32 cellular contexts compared by ENCODE assay signal in the genomic region with DNA sequence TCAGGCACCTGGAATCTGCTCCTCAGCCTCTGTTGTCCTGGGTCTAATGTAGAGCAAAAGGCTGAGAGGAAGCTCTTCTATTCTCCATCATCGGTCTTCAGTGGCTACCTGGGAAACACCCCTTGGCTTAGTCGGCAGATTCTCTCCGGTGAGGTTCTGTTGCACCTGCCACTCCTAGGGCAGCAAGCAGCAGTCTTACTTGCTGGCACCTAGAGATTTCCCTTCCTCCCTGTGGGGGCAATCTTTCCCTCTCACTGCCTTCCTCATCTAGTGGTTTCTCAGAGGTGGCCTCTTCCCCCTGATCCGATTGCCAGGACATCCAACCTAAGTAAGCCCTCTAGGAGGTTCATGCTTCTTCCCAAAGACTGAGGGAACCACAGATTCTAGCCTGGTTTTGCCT.
A peak's percentile ranks its signal among the peaks of the same experiment; 100 is the strongest.
DNase-seq lines count a peak whose midpoint lies in the region; ATAC-seq, FAIRE-seq and TF ChIP-seq lines count a peak whose summit lies in the region.
"Had no signal": no experiment of that assay in that cellular context is flagged by ENCODE, and none has a peak within 500 bp of the region (broad histone marks: within the 10 kb centered on the region; RNA-seq: fewer than 3 reads in every experiment).

No MANE protein-coding gene starts in this region.

- no peak overlapping the region for H3K4me3 Mint-ChIP-seq in GM23338
- no peak overlapping the region for H3K4me3 Mint-ChIP-seq in natural killer cell
- no peak overlapping the region for H3K4me3 Mint-ChIP-seq in stimulated activated naive B cell treated with anti-CD40 and anti-IgM and Interleukin-4, amounts not matched to agents 10 μg/mL and 1 μg/mL and 100 μg/mL, for 72 hours
- H3K4me3 Mint-ChIP-seq: activated CD8-positive, alpha-beta memory T cell treated with anti-CD3 and anti-CD28 coated beads, Interleukin-2, amount 10 ng/mL, durations not matched to agents 7 days and 5 days; activated T-cell treated with anti-CD3 and anti-CD28 coated beads, Interleukin-2, amount 50 U/mL, for 4 hours; dendritic cell treated with granulocyte-macrophage colony-stimulating factor and Interleukin-4, amounts not matched to agents 40 ng/mL and 50 ng/mL, for 4 days; nephron; T-helper 17 cell had no signal

- intact Hi-C loops in transverse colon (cut with DNase I; ENCODE audit: low total_unique reads) = no loop called here
- intact Hi-C loops in natural killer cell (cut with micrococcal nuclease) = no loop called here
- intact Hi-C loops in breast epithelium (cut with DNase I; ENCODE audit: low total_unique reads) = no loop called here

- 72 to 83% methylated on average over 2 to 4 of the region's 4 CpGs for WGBS in transverse colon (ENCODE audit: low coverage in 1 of 2), 2 donors

- H3K9me2 ChIP-seq in GM23338 (ENCODE audit: insufficient read depth) = peaks cover under 1% of the 10 kb centered on the region; the same call in 1 of the 2 replicates
- H3K9me2 ChIP-seq: SK-N-SH had no signal

- H3K36me3 Mint-ChIP-seq in GM23338 (ENCODE audit: low read depth) (no peaks in the 10 kb centered on the region), natural killer cell (no peaks in the 10 kb centered on the region)
- no peaks in the 10 kb centered on the region for H3K36me3 Mint-ChIP-seq in stimulated activated naive B cell treated with anti-CD40 and anti-IgM and Interleukin-4, amounts not matched to agents 10 μg/mL and 1 μg/mL and 100 μg/mL, for 72 hours
- H3K36me3 Mint-ChIP-seq: activated CD8-positive, alpha-beta memory T cell treated with anti-CD3 and anti-CD28 coated beads, Interleukin-2, amount 10 ng/mL, durations not matched to agents 7 days and 5 days had no signal

- H3K27me3 ChIP-seq in GM23338 (ENCODE audit: insufficient read depth) (no peaks in the 10 kb centered on the region), bronchial epithelial cell (ENCODE audit: control insufficient read depth, insufficient read depth, low read length) (no peaks in the 10 kb centered on the region), transverse colon (no peaks in the 10 kb centered on the region), breast epithelium (no peaks in the 10 kb centered on the region)
- H3K27me3 ChIP-seq: heart right ventricle, sigmoid colon, tibial artery had no signal

- no peaks in the 10 kb centered on the region for H3K36me3 ChIP-seq in GM23338 (ENCODE audit: insufficient read depth)
- no peaks in the 10 kb centered on the region for H3K36me3 ChIP-seq in bronchial epithelial cell (ENCODE audit: control insufficient read depth, insufficient read depth, low read length)
- H3K36me3 ChIP-seq in transverse colon = no peaks in the 10 kb centered on the region
- H3K36me3 ChIP-seq in breast epithelium = no peaks in the 10 kb centered on the region
- H3K36me3 ChIP-seq: heart right ventricle, lower lobe of right lung, sigmoid colon, tibial artery had no signal

- TF ChIP-seq CTCF in GM23338 (conservative IDR thresholded peaks at IDR 0.05; ENCODE audit: low read depth in 2 of 2) (no peak), bronchial epithelial cell (IDR thresholded peaks at IDR 0.05; ENCODE audit: insufficient read depth, low read length, severe bottlenecking) (no peak), transverse colon (IDR thresholded peaks at IDR 0.05) (no peak), natural killer cell (IDR thresholded peaks at IDR 0.05) (no peak), breast epithelium (IDR thresholded peaks at IDR 0.05) (no peak)

- no peaks in the 10 kb centered on the region for H3K79me2 ChIP-seq in GM23338 (replicated peaks; ENCODE audit: insufficient read depth)

- H4K20me1 ChIP-seq in GM23338 (replicated peaks; ENCODE audit: insufficient read depth) = no peaks in the 10 kb centered on the region; the same call in 1 of the 2 replicates

- H3K9me3 Mint-ChIP-seq in GM23338 (no peaks in the 10 kb centered on the region), natural killer cell (no peaks in the 10 kb centered on the region)
- H3K9me3 Mint-ChIP-seq in stimulated activated naive B cell treated with anti-CD40 and anti-IgM and Interleukin-4, amounts not matched to agents 10 μg/mL and 1 μg/mL and 100 μg/mL, for 72 hours = no peaks in the 10 kb centered on the region
- H3K9me3 Mint-ChIP-seq: activated T-cell treated with anti-CD3 and anti-CD28 coated beads, Interleukin-2, amount 50 U/mL, for 4 hours; dendritic cell treated with granulocyte-macrophage colony-stimulating factor and Interleukin-4, amounts not matched to agents 40 ng/mL and 50 ng/mL, for 4 days; nephron had no signal

- H3F3A ChIP-seq in GM23338 (replicated peaks; ENCODE audit: low read depth) = no peaks in the 10 kb centered on the region

- H3K9me3 ChIP-seq in transverse colon (no peaks in the 10 kb centered on the region), breast epithelium (no peaks in the 10 kb centered on the region)
- H3K9me3 ChIP-seq: heart right ventricle, lower lobe of right lung, sigmoid colon, SK-N-SH, tibial artery had no signal

- peaks cover 4% of the 10 kb centered on the region for H3K27me3 Mint-ChIP-seq in GM23338 (ENCODE audit: insufficient read depth, low read depth, poor library complexity)
- peaks cover 0 to 7% of the 10 kb centered on the region in 2 donors for H3K27me3 Mint-ChIP-seq in natural killer cell (ENCODE audit: low read depth in 2 of 2)
- H3K27me3 Mint-ChIP-seq in stimulated activated naive B cell treated with anti-CD40 and anti-IgM and Interleukin-4, amounts not matched to agents 10 μg/mL and 1 μg/mL and 100 μg/mL, for 72 hours = no peaks in the 10 kb centered on the region
- H3K27me3 Mint-ChIP-seq: activated CD8-positive, alpha-beta memory T cell treated with anti-CD3 and anti-CD28 coated beads, Interleukin-2, amount 10 ng/mL, durations not matched to agents 7 days and 5 days; dendritic cell treated with granulocyte-macrophage colony-stimulating factor and Interleukin-4, amounts not matched to agents 40 ng/mL and 50 ng/mL, for 4 days; T-helper 17 cell had no signal

- no peak overlapping the region for H3K27ac Mint-ChIP-seq in GM23338
- no peak overlapping the region for H3K27ac Mint-ChIP-seq in natural killer cell
- no peak overlapping the region for H3K27ac Mint-ChIP-seq in stimulated activated naive B cell treated with anti-CD40 and anti-IgM and Interleukin-4, amounts not matched to agents 10 μg/mL and 1 μg/mL and 100 μg/mL, for 72 hours
- H3K27ac Mint-ChIP-seq: activated CD8-positive, alpha-beta memory T cell treated with anti-CD3 and anti-CD28 coated beads, Interleukin-2, amount 10 ng/mL, durations not matched to agents 7 days and 5 days; dendritic cell treated with granulocyte-macrophage colony-stimulating factor and Interleukin-4, amounts not matched to agents 40 ng/mL and 50 ng/mL, for 4 days; nephron; T-helper 17 cell had no signal

- H3K4me1 ChIP-seq in GM23338 (ENCODE audit: insufficient read depth) (peaks cover 20% of the 10 kb centered on the region), transverse colon (peaks cover 0 to 37% (median 12%) of the 10 kb centered on the region in 4 donors), breast epithelium (no peaks in the 10 kb centered on the region)
- H3K4me1 ChIP-seq: lower lobe of right lung, sigmoid colon, tibial artery had no signal

- TF ChIP-seq POLR2A in transverse colon (IDR thresholded peaks at IDR 0.05) (no peak), breast epithelium (IDR thresholded peaks at IDR 0.05) (no peak)

- H3K4me1 Mint-ChIP-seq in GM23338 = peaks cover 33% of the 10 kb centered on the region
- no peaks in the 10 kb centered on the region for H3K4me1 Mint-ChIP-seq in natural killer cell
- peaks cover 0 to 5% of the 10 kb centered on the region in 2 donors for H3K4me1 Mint-ChIP-seq in stimulated activated naive B cell treated with anti-CD40 and anti-IgM and Interleukin-4, amounts not matched to agents 10 μg/mL and 1 μg/mL and 100 μg/mL, for 72 hours
- H3K4me1 Mint-ChIP-seq: activated CD8-positive, alpha-beta memory T cell treated with anti-CD3 and anti-CD28 coated beads, Interleukin-2, amount 10 ng/mL, durations not matched to agents 7 days and 5 days; nephron; T-helper 17 cell had no signal

- in situ Hi-C loops in transverse colon (cut with MboI; ENCODE audit: low pct_ligation_motif_present in 1 of 4, low pct_unique_long_range_greater_than_20kb in 1 of 4, low sequenced_read_pairs in 3 of 4) = no loop called here

- H3K4me3 ChIP-seq in GM23338 = no peak overlapping the region
- H3K4me3 ChIP-seq in bronchial epithelial cell (ENCODE audit: low read depth, low read length) = no peak overlapping the region
- no peak overlapping the region for H3K4me3 ChIP-seq in transverse colon
- H3K4me3 ChIP-seq in breast epithelium = no peak overlapping the region
- H3K4me3 ChIP-seq: heart right ventricle, lower lobe of right lung, sigmoid colon, tibial artery had no signal

- H3K27ac ChIP-seq in GM23338 (ENCODE audit: low read depth) (peak overlapping the region; percentile 20; the same call in 1 of the 2 replicates), transverse colon (peak overlapping the region; percentile 20 to 51 (median 46)), breast epithelium (no peak overlapping the region)
- H3K27ac ChIP-seq: C4-2B, heart right ventricle, KMS-11, lower lobe of right lung, sigmoid colon, tibial artery had no signal

- H2AFZ ChIP-seq in GM23338 = no peak overlapping the region

- peak; percentile 85 for ATAC-seq in GM23338
- no peak for ATAC-seq in natural killer cell
- no peak for ATAC-seq in stimulated activated naive B cell treated with anti-CD40 and anti-IgM and Interleukin-4, amounts not matched to agents 10 μg/mL and 1 μg/mL and 100 μg/mL, for 72 hours (replicated peaks)
- ATAC-seq: activated CD4-positive, CD25-positive, alpha-beta regulatory T cell treated with anti-CD3 and anti-CD28 coated beads, Interleukin-2, amount 50 U/mL, for 24 hours; activated CD8-positive, alpha-beta memory T cell treated with anti-CD3 and anti-CD28 coated beads, Interleukin-2, amount 10 ng/mL, durations not matched to agents 7 days and 5 days; activated T-cell treated with anti-CD3 and anti-CD28 coated beads, Interleukin-2, amount 50 U/mL, for 4 hours; heart right ventricle; lower lobe of right lung; PC-3; Right ventricle myocardium inferior; T-helper 17 cell had no signal

- DNase-seq in GM23338 (ENCODE audit: low spot score) = peak; percentile 41
- DNase-seq in NCI-H2029 (lab: John Stamatoyannopoulos, UW) = peak; percentile 19
- DNase-seq in bronchial epithelial cell (ENCODE audit: low read depth) = no peak
- DNase-seq in transverse colon = no peak
- DNase-seq in natural killer cell = no peak
- DNase-seq in breast epithelium (ENCODE audit: low spot score in 2 of 2) = no peak
- no peak for DNase-seq in stimulated activated naive B cell treated with anti-CD40 and anti-IgM and Interleukin-4, amounts not matched to agents 10 μg/mL and 1 μg/mL and 100 μg/mL, for 72 hours
- DNase-seq: activated CD4-positive, alpha-beta T cell treated with anti-CD3 and anti-CD28 coated beads, Interleukin-2, amount 50 U/mL, for 4 hours; activated CD8-positive, alpha-beta memory T cell treated with anti-CD3 and anti-CD28 coated beads, Interleukin-2, amount 10 ng/mL, durations not matched to agents 7 days and 5 days; activated gamma-delta T cell treated with Interleukin-2 at 50 U/mL for 16 hours; activated T-cell treated with anti-CD3 and anti-CD28 coated beads, Interleukin-2, amount 50 U/mL, for 4 hours; central memory CD4-positive, alpha-beta T cell; foreskin melanocyte; heart right ventricle; lower lobe of right lung; NCI-H1417; NCI-H2171 treated with DMSO at 0.1 percent for 48 hours; NCI-H524 treated with DMSO at 0.1 percent for 48 hours; PC-3; sigmoid colon; SK-N-SH; stimulated activated CD4-positive, alpha-beta T cell treated with anti-CD3 and anti-CD28 coated beads, Interleukin-4, amount 100 ng/mL, for 1 hour; T-helper 17 cell; tibial artery had no signal

- no peak overlapping the region for H3K4me2 ChIP-seq in GM23338
- H3K4me2 ChIP-seq: KMS-11, SK-N-SH had no signal

- FAIRE-seq in bronchial epithelial cell (lab: Jason Lieb, UNC) = peak; percentile 52
- FAIRE-seq: GM18507, GM19239 had no signal

- no peak for TF ChIP-seq EP300 in transverse colon (IDR thresholded peaks at IDR 0.05; ENCODE audit: low read depth)

Comparison
In these comparisons a context has a peak if more than half of its experiments do, and no peak if none do; other contexts are left out.
1. DNase-seq: peak in GM23338 (single experiment) and NCI-H2029 (single experiment); none in bronchial epithelial cell (single experiment), transverse colon (single experiment), natural killer cell (single experiment), breast epithelium (0 of 2) and stimulated activated naive B cell treated with anti-CD40 and anti-IgM and Interleukin-4, amounts not matched to agents 10 μg/mL and 1 μg/mL and 100 μg/mL, for 72 hours (single experiment).
2. H3K27ac ChIP-seq: peak in GM23338 (single experiment) and transverse colon (4 of 4); none in breast epithelium (0 of 2).